ENCODE assay signal across 1 cellular context in the genomic region with DNA sequence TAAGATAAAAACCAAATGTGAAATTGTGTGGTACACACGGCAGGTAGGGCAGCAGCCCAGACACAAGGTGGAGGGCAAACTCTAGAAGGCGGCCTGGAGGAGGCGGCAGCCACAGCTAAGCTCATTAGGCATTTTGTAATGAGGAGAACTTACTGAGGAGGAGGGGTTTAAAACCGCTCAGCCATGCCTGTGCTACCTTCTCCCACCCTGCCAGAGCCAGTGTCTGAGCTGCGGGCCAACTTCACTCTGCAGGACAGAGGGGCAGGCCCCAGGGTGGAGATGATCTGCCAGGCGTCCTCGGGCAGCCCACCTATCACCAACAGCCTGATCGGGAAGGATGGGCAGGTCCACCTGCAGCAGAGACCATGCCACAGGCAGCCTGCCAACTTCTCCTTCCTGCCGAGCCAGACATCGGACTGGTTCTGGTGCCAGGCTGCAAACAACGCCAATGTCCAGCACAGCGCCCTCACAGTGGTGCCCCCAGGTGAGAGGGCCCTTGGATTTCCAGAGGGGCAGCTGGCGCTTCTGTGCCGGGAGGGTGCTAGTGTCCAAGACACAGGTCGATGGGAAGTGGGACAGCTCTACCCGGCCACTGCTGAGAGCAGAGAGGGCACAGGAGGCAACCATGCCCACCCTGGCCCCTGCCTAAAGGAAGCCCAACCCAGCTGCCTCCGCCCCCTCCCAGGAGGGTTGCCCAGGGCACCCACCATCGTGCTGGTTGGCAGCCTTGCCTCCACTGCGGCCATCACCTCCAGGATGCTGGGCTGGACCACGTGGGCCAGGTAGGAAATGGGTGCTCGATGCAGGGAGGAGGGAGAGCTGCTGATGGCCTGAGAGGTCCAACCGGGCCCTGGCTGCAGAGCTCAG.
TF ChIP-seq lines count a peak whose summit lies in the region.

No MANE protein-coding gene starts in this region.

TF ChIP-seq in H1, 55 proteins besides CTCF, POLR2A, EP300 and RAD21:
- TF ChIP-seq BACH1 (IDR thresholded peaks at IDR 0.05; ENCODE audit: low read length) (no peak), BCL11A (IDR thresholded peaks at IDR 0.05; ENCODE audit: low read depth in 2 of 2, low read length in 2 of 2) (no peak), TEAD4 (IDR thresholded peaks at IDR 0.05; ENCODE audit: low read depth, low read length) (no peak)
